Comparison of ENCODE assay signal across 8 cellular contexts in the genomic region with DNA sequence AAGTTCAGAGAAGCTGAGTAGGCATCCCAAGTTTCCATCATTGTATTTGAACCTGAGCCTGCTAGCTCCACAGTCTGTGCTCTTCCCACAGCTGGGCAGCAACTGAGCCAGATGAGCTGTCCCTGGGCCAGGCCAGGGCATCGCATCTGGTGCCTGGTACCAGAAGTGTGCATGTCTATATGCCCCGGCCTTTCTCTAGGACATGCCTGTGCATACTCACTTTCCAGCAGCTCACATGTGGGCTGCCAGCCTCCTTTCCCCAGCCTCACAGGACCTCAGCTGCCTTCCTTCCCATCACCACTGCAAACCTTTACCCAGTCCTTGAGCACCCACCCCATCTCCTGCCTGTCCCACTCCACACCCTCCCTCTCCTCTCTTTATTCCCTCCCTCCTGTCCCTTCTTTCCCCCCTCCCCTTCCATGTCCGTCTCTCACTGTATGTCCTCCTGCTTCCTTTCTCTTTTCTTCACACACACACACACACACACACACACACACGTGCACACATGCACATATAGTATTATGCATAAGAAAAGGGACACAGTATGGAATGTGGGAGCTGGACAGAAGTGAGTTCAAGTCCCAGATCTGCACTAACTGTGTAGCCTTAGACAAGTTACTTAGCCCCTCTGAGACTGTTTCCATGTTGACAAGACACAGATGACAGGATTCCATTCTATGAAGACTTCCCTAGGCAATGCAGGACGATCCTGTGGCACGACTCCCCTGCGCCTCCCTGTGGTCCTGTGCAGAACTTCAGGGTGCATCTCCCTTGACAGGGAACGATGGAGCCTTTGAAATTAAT. TPM values are rescaled to one million over a fixed set of nuclear protein-coding genes. Genes with fewer than 3 reads are reported as not detected.
DNase-seq lines count a peak whose midpoint lies in the region; ATAC-seq, FAIRE-seq and TF ChIP-seq lines count a peak whose summit lies in the region.

No MANE protein-coding gene starts in this region.

- DNase-seq in DMS153 (lab: John Stamatoyannopoulos, UW) (peak; percentile 39), RCC 7860 (ENCODE audit: low spot score) (peak; percentile 60), glomerular visceral epithelial cell (ENCODE audit: extremely low spot score) (peak; percentile 76), progenitor cell of endocrine pancreas (ENCODE audit: low spot score, unreplicated experiment) (peak; percentile 41)
- DNase-seq in activated effector memory CD4-positive, alpha-beta T cell treated with anti-CD3 and anti-CD28 coated beads, Interleukin-2, amount 50 U/mL, for 16 hours = peak; percentile 79

- ATAC-seq in GM19467 (IDR thresholded peaks at IDR 0.05; ENCODE audit: unreplicated experiment) = peak; percentile 85
- ATAC-seq in HG03558 (IDR thresholded peaks at IDR 0.05; ENCODE audit: extremely low read depth, unreplicated experiment) = peak; percentile 68
- no peak for ATAC-seq in GM19324 (IDR thresholded peaks at IDR 0.05; ENCODE audit: low FRiP score, unreplicated experiment)

- H3K27me3 Mint-ChIP-seq in progenitor cell of endocrine pancreas = peaks cover 33% of the 10 kb centered on the region

- H3K9me3 Mint-ChIP-seq in progenitor cell of endocrine pancreas (ENCODE audit: low read depth) = no peaks in the 10 kb centered on the region

- no peak overlapping the region for H3K4me3 Mint-ChIP-seq in progenitor cell of endocrine pancreas (ENCODE audit: low read depth)

- TF ChIP-seq CTCF in progenitor cell of endocrine pancreas (IDR thresholded peaks at IDR 0.05; ENCODE audit: unreplicated experiment) = peak; percentile 82

- H3K36me3 Mint-ChIP-seq in progenitor cell of endocrine pancreas (ENCODE audit: insufficient read depth) = no peaks in the 10 kb centered on the region

- no peak for FAIRE-seq in RCC 7860 (lab: Jason Lieb, UNC)

- no peaks in the 10 kb centered on the region for H3K4me1 Mint-ChIP-seq in progenitor cell of endocrine pancreas (ENCODE audit: low read depth)

- peak overlapping the region; percentile 22 for H3K27ac Mint-ChIP-seq in progenitor cell of endocrine pancreas

RNA-seq across cellular contexts. Expression of gene CDHR1, which starts 10.9 kb away (rescaled TPM):
- 0.31 and 0.96 TPM in 2 replicates for total RNA-seq in progenitor cell of endocrine pancreas

RNA-seq across cellular contexts. Expression of gene LRIT2, which starts 20.1 kb away (rescaled TPM):
- not detected in 2 replicates for total RNA-seq in progenitor cell of endocrine pancreas

RNA-seq across cellular contexts. Expression of gene GPR15LG, which starts 31.6 kb away (rescaled TPM):
- not detected in 2 replicates for total RNA-seq in progenitor cell of endocrine pancreas

RNA-seq across cellular contexts. Expression of gene LRIT1, which starts 36.1 kb away (rescaled TPM):
- total RNA-seq in progenitor cell of endocrine pancreas = not detected in 2 replicates

RNA-seq across cellular contexts. Expression of gene RGR, which starts 39.6 kb away (rescaled TPM):
- total RNA-seq in progenitor cell of endocrine pancreas = not detected in 2 replicates
